In the genomic region with DNA sequence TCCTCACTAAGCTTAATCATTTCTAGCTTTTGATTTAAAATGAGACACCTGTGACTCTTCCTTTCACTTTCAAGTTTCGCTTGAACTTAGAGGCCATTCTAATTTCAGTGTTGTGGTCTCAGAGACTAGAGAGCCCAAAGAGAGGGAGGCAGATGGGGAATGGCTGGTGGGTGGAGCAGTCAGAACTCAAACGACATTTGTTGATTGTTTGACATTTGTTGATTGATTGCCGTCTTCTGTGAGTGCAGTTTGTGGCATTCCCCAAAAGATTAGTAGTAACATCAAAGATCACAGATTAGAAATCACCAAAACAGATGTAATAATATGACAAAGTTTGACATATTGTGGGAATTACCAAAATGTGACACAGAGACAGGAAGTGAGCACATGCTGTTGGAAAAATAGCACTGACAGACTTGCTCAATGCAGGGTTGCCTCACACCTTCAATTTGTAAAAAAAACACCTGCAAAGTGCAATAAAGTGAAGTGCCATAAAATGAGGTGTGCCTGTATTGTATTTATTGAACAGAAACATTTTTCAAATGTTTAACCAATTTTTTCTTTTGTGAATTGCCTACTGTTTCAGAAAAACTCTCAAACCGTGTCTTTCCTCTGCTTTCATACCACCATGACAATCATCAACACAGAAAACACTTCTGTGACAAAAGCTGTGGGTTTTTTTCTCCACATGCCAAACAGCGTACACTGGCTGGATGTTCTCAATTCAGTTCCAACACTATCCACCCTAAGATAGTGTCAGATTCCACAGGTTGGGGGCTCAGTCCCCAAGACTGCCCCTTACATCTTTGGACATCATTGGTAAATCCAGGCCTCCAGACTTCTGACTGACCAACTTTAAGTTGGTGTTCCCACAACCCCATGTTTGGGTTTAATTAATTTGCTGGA, we compare ENCODE assay signal across 9 cellular contexts.
DNase-seq lines count a peak whose midpoint lies in the region; ATAC-seq and TF ChIP-seq lines count a peak whose summit lies in the region.
"Had no signal": no experiment of that assay in that cellular context is flagged by ENCODE, and none has a peak within 500 bp of the region (broad histone marks: within the 10 kb centered on the region; RNA-seq: fewer than 3 reads in every experiment).

No MANE protein-coding gene starts in this region.

- TF ChIP-seq CTCF in GM12864 (IDR thresholded peaks at IDR 0.05; ENCODE audit: low read depth, low read length, missing control alignments) (no peak), liver (IDR thresholded peaks at IDR 0.05; ENCODE audit: low read depth, low read length, missing input control) (no peak), stomach (IDR thresholded peaks at IDR 0.05) (no peak), esophagus muscularis mucosa (IDR thresholded peaks at IDR 0.05) (no peak)

- H3K4me1 ChIP-seq in liver (ENCODE audit: control insufficient read depth in 4 of 4, insufficient read depth in 4 of 4, low read length in 3 of 4) (peaks cover 0 to 11% (median under 1%) of the 10 kb centered on the region in 4 donors), stomach (peaks cover 0 to 21% (median 0%) of the 10 kb centered on the region in 4 donors), esophagus muscularis mucosa (peaks cover 0 to 4% (median 0%) of the 10 kb centered on the region in 4 donors)

- H3K9me3 ChIP-seq in liver (ENCODE audit: control insufficient read depth in 4 of 4, low read length in 3 of 4) (no peaks in the 10 kb centered on the region), stomach (no peaks in the 10 kb centered on the region), esophagus muscularis mucosa (no peaks in the 10 kb centered on the region)

- no peak for TF ChIP-seq RAD21 in liver (IDR thresholded peaks at IDR 0.05)

- H3K27ac ChIP-seq in liver (ENCODE audit: low read depth in 1 of 2, low read length in 2 of 2) = peak overlapping the region; percentile 56 to 73
- peak overlapping the region in 3 of 5 donors; percentile 25 to 70 (median 34) for H3K27ac ChIP-seq in stomach
- H3K27ac ChIP-seq in esophagus muscularis mucosa (replicated peaks in 1 of 4) = no peak overlapping the region
- H3K27ac ChIP-seq: parathyroid adenoma had no signal

- H3K36me3 ChIP-seq in liver (ENCODE audit: control insufficient read depth in 4 of 4, insufficient read depth in 3 of 4, low read depth in 1 of 4, low read length in 3 of 4) (no peaks in the 10 kb centered on the region), stomach (no peaks in the 10 kb centered on the region), esophagus muscularis mucosa (no peaks in the 10 kb centered on the region)

- 49% methylated on average over 5 of the region's 5 CpGs for WGBS in liver
- 58 to 71% (median 70%) methylated on average over 5 of the region's 5 CpGs for WGBS in stomach, 5 donors
- WGBS in esophagus muscularis mucosa = 66% methylated on average over 5 of the region's 5 CpGs

- TF ChIP-seq EP300 in stomach (IDR thresholded peaks at IDR 0.05) (no peak), esophagus muscularis mucosa (IDR thresholded peaks at IDR 0.05) (no peak)

- TF ChIP-seq POLR2A in stomach (IDR thresholded peaks at IDR 0.05) = no peak
- TF ChIP-seq POLR2A in esophagus muscularis mucosa (IDR thresholded peaks at IDR 0.05; ENCODE audit: low read depth) = no peak

- H3K27me3 ChIP-seq in liver (ENCODE audit: control insufficient read depth in 4 of 4, insufficient read depth in 4 of 4, low read length in 3 of 4) (no peaks in the 10 kb centered on the region), stomach (no peaks in the 10 kb centered on the region), esophagus muscularis mucosa (no peaks in the 10 kb centered on the region)

- H3K4me3 ChIP-seq in GM12864 (ENCODE audit: low read depth, low read length) = no peak overlapping the region
- H3K4me3 ChIP-seq in liver (ENCODE audit: low read depth in 1 of 3, low read length in 3 of 3) = no peak overlapping the region
- no peak overlapping the region for H3K4me3 ChIP-seq in stomach
- H3K4me3 ChIP-seq in esophagus muscularis mucosa = no peak overlapping the region

- ATAC-seq in GM21737 (IDR thresholded peaks at IDR 0.05; ENCODE audit: unreplicated experiment) = peak; percentile 85

- DNase-seq in GM12864 (ENCODE audit: low read depth) (peak; percentile 92), LoVo (ENCODE audit: low spot score) (peak; percentile 11), activated T-cell treated with anti-CD3 and anti-CD28 coated beads for 1 hour (ENCODE audit: low read depth) (peak; percentile 6), stomach (no peak), esophagus muscularis mucosa (ENCODE audit: extremely low spot score) (no peak), C1 segment of cervical spinal cord (lab: John Stamatoyannopoulos, UW) (no peak)

- H3K9ac ChIP-seq in liver (ENCODE audit: low read depth in 1 of 2, low read length in 2 of 2) = peak overlapping the region in 1 of 2 donors; percentile 27
- H3K9ac ChIP-seq: parathyroid adenoma had no signal

- intact Hi-C loops in stomach (cut with DNase I; ENCODE audit: low total_unique reads) (no loop called here), esophagus muscularis mucosa (cut with DNase I) (no loop called here)

TF ChIP-seq in liver, 16 proteins besides CTCF, POLR2A, EP300 and RAD21:
- TF ChIP-seq, protein P1, sequence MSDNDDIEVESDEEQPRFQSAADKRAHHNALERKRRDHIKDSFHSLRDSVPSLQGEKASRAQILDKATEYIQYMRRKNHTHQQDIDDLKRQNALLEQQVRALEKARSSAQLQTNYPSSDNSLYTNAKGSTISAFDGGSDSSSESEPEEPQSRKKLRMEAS (IDR thresholded peaks at IDR 0.05) = peak; percentile 58
- TF ChIP-seq SP1 (IDR thresholded peaks at IDR 0.05) (peak; percentile 20), JUND (IDR thresholded peaks at IDR 0.05) (peak in 1 of 2 donors; percentile 29), GABPA (IDR thresholded peaks at IDR 0.05 in 1 of 2, conservative IDR thresholded peaks at IDR 0.05 in 1 of 2) (peak; percentile 52 to 59), FOXA1 (IDR thresholded peaks at IDR 0.05) (no peak), TAF1 (conservative IDR thresholded peaks at IDR 0.05) (no peak), HNF4G (IDR thresholded peaks at IDR 0.05) (no peak), EGR1 (IDR thresholded peaks at IDR 0.05; ENCODE audit: low read depth in 2 of 2) (no peak), NR2F2 (IDR thresholded peaks at IDR 0.05) (no peak), YY1 (IDR thresholded peaks at IDR 0.05) (peak; percentile 55), HNF4A (conservative IDR thresholded peaks at IDR 0.05) (peak in 1 of 2 donors; percentile 13), RXRA (IDR thresholded peaks at IDR 0.05) (no peak), FOXA2 (IDR thresholded peaks at IDR 0.05) (no peak)
- TF ChIP-seq, protein P2, sequence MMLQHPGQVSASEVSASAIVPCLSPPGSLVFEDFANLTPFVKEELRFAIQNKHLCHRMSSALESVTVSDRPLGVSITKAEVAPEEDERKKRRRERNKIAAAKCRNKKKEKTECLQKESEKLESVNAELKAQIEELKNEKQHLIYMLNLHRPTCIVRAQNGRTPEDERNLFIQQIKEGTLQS (IDR thresholded peaks at IDR 0.05) = no peak
- TF ChIP-seq, protein P3, sequence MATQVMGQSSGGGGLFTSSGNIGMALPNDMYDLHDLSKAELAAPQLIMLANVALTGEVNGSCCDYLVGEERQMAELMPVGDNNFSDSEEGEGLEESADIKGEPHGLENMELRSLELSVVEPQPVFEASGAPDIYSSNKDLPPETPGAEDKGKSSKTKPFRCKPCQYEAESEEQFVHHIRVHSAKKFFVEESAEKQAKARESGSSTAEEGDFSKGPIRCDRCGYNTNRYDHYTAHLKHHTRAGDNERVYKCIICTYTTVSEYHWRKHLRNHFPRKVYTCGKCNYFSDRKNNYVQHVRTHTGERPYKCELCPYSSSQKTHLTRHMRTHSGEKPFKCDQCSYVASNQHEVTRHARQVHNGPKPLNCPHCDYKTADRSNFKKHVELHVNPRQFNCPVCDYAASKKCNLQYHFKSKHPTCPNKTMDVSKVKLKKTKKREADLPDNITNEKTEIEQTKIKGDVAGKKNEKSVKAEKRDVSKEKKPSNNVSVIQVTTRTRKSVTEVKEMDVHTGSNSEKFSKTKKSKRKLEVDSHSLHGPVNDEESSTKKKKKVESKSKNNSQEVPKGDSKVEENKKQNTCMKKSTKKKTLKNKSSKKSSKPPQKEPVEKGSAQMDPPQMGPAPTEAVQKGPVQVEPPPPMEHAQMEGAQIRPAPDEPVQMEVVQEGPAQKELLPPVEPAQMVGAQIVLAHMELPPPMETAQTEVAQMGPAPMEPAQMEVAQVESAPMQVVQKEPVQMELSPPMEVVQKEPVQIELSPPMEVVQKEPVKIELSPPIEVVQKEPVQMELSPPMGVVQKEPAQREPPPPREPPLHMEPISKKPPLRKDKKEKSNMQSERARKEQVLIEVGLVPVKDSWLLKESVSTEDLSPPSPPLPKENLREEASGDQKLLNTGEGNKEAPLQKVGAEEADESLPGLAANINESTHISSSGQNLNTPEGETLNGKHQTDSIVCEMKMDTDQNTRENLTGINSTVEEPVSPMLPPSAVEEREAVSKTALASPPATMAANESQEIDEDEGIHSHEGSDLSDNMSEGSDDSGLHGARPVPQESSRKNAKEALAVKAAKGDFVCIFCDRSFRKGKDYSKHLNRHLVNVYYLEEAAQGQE (IDR thresholded peaks at IDR 0.05) = no peak
- TF ChIP-seq, protein P4, sequence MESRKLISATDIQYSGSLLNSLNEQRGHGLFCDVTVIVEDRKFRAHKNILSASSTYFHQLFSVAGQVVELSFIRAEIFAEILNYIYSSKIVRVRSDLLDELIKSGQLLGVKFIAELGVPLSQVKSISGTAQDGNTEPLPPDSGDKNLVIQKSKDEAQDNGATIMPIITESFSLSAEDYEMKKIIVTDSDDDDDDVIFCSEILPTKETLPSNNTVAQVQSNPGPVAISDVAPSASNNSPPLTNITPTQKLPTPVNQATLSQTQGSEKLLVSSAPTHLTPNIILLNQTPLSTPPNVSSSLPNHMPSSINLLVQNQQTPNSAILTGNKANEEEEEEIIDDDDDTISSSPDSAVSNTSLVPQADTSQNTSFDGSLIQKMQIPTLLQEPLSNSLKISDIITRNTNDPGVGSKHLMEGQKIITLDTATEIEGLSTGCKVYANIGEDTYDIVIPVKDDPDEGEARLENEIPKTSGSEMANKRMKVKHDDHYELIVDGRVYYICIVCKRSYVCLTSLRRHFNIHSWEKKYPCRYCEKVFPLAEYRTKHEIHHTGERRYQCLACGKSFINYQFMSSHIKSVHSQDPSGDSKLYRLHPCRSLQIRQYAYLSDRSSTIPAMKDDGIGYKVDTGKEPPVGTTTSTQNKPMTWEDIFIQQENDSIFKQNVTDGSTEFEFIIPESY (IDR thresholded peaks at IDR 0.05) = no peak

Comparison
In these comparisons a context has a peak if more than half of its experiments do, and no peak if none do; other contexts are left out.
1. DNase-seq: peak in GM12864 (single experiment), LoVo (single experiment) and activated T-cell treated with anti-CD3 and anti-CD28 coated beads for 1 hour (single experiment); none in stomach (single experiment), esophagus muscularis mucosa (single experiment) and C1 segment of cervical spinal cord (0 of 14).
2. H3K27ac ChIP-seq: peak in liver (2 of 2) and stomach (3 of 5); none in esophagus muscularis mucosa (0 of 4).